14 cellular contexts compared by ENCODE assay signal in genomic region chr12:67720383-67720856, GRCh38.
DNase-seq lines count a peak whose midpoint lies in the region; ATAC-seq lines count a peak whose summit lies in the region.
"Had no signal": no experiment of that assay in that cellular context is flagged by ENCODE, and none has a peak within 500 bp of the region (broad histone marks: within the 10 kb centered on the region; RNA-seq: fewer than 3 reads in every experiment).

No MANE protein-coding gene starts in this region.

- H3K36me3 Mint-ChIP-seq in activated CD4-positive, alpha-beta T cell treated with anti-CD3 and anti-CD28 coated beads for 36 hours (ENCODE audit: low read depth) = no peaks in the 10 kb centered on the region

- no peak overlapping the region for H3K27ac Mint-ChIP-seq in activated CD4-positive, alpha-beta T cell treated with anti-CD3 and anti-CD28 coated beads for 36 hours
- H3K27ac Mint-ChIP-seq: CD4-positive, alpha-beta T cell had no signal

- POLR2A ChIA-PET in activated CD4-positive, alpha-beta T cell treated with anti-CD3 and anti-CD28 coated beads for 36 hours (lab: Charles Lee) = no interaction called here

- DNase-seq in Right ventricle myocardium inferior (ENCODE audit: missing footprints) = no peak
- DNase-seq in cardiac septum (ENCODE audit: low spot score) = no peak
- peak; percentile 74 for DNase-seq in SW480 (ENCODE audit: low spot score)
- DNase-seq in iris pigment epithelial cell (ENCODE audit: low read depth) = peak; percentile 77
- DNase-seq in activated CD4-positive, alpha-beta T cell treated with anti-CD3 and anti-CD28 coated beads for 36 hours = no peak
- no peak for DNase-seq in stimulated activated naive CD4-positive, alpha-beta T cell (lab: John Stamatoyannopoulos, UW)
- DNase-seq: activated T-cell treated with anti-CD3 and anti-CD28 coated beads, Interleukin-2, amount 50 U/mL, for 4 hours; CD4-positive, alpha-beta T cell; effector CD8-positive, alpha-beta T cell; NCI-H1417 treated with DMSO at 0.1 percent for 48 hours; stimulated activated CD4-positive, alpha-beta T cell treated with anti-CD3 and anti-CD28 coated beads, Interleukin-4, amount 100 ng/mL, for 24 hours; upper lobe of right lung had no signal

- no peaks in the 10 kb centered on the region for H3K27me3 Mint-ChIP-seq in activated CD4-positive, alpha-beta T cell treated with anti-CD3 and anti-CD28 coated beads for 36 hours

- H3K4me1 Mint-ChIP-seq in activated CD4-positive, alpha-beta T cell treated with anti-CD3 and anti-CD28 coated beads for 36 hours = no peaks in the 10 kb centered on the region

- H3K4me3 Mint-ChIP-seq in activated CD4-positive, alpha-beta T cell treated with anti-CD3 and anti-CD28 coated beads for 36 hours = no peak overlapping the region
- H3K4me3 Mint-ChIP-seq: activated T-cell treated with anti-CD3 and anti-CD28 coated beads, Interleukin-2, amount 50 U/mL, for 4 hours; CD4-positive, alpha-beta T cell had no signal

- CTCF ChIA-PET in activated CD4-positive, alpha-beta T cell treated with anti-CD3 and anti-CD28 coated beads for 36 hours (lab: Charles Lee) = no interaction called here

- H3K9me3 Mint-ChIP-seq in activated CD4-positive, alpha-beta T cell treated with anti-CD3 and anti-CD28 coated beads for 36 hours (ENCODE audit: low read depth) = no peaks in the 10 kb centered on the region
- H3K9me3 Mint-ChIP-seq: activated T-cell treated with anti-CD3 and anti-CD28 coated beads, Interleukin-2, amount 50 U/mL, for 4 hours; CD4-positive, alpha-beta T cell had no signal

- intact Hi-C loops in Right ventricle myocardium inferior (cut with DNase I) (loop anchor here (2.0 kb wide), 2 partner anchors 72 to 218 kb away; partner anchors contain the start of gene DYRK2), cardiac septum (cut with DNase I) (loop anchor here (5.0 kb wide), 1 partner anchor 37 kb away; no protein-coding TSS in a partner anchor)
- intact Hi-C loops in activated CD4-positive, alpha-beta T cell treated with anti-CD3 and anti-CD28 coated beads for 36 hours (cut with DNase I, micrococcal nuclease) = no loop called here

- ATAC-seq in Right ventricle myocardium inferior (peak; percentile 62), HG03457 (IDR thresholded peaks at IDR 0.05; ENCODE audit: unreplicated experiment) (no peak), GM21360 (IDR thresholded peaks at IDR 0.05; ENCODE audit: unreplicated experiment) (no peak)
- ATAC-seq in activated CD4-positive, alpha-beta T cell treated with anti-CD3 and anti-CD28 coated beads for 36 hours = no peak
- ATAC-seq: activated T-cell treated with anti-CD3 and anti-CD28 coated beads, Interleukin-2, amount 50 U/mL, for 4 hours had no signal

Comparison
In these comparisons a context has a peak if more than half of its experiments do, and no peak if none do; other contexts are left out.
1. DNase-seq: peak in SW480 (single experiment) and iris pigment epithelial cell (single experiment); none in Right ventricle myocardium inferior (single experiment), cardiac septum (single experiment), activated CD4-positive, alpha-beta T cell treated with anti-CD3 and anti-CD28 coated beads for 36 hours (single experiment) and stimulated activated naive CD4-positive, alpha-beta T cell (0 of 6).
2. intact Hi-C loops: an anchor here in Right ventricle myocardium inferior (2.0 kb wide) and cardiac septum (5.0 kb wide); none called in activated CD4-positive, alpha-beta T cell treated with anti-CD3 and anti-CD28 coated beads for 36 hours.